ENCODE assay signal across 17 cellular contexts in genomic region chr12:46265102-46265501, GRCh38. TPM values are rescaled to one million over a fixed set of nuclear protein-coding genes. Genes with fewer than 3 reads are reported as not detected.
DNase-seq lines count a peak whose midpoint lies in the region; ATAC-seq, FAIRE-seq and TF ChIP-seq lines count a peak whose summit lies in the region.
"Had no signal": no experiment of that assay in that cellular context is flagged by ENCODE, and none has a peak within 500 bp of the region (broad histone marks: within the 10 kb centered on the region; RNA-seq: fewer than 3 reads in every experiment).

No MANE protein-coding gene starts in this region.

- H3K27ac ChIP-seq in cardiac muscle cell (peak overlapping the region; percentile 92), MM.1S (ENCODE audit: low read length) (no peak overlapping the region), esophagus muscularis mucosa (replicated peaks in 1 of 4) (peak overlapping the region; percentile 91 to 94 (median 93)), smooth muscle cell (ENCODE audit: low read depth) (peak overlapping the region; percentile 81), pancreas (no peak overlapping the region)

- no peak overlapping the region for H3K4me3 ChIP-seq in cardiac muscle cell
- no peak overlapping the region for H3K4me3 ChIP-seq in MM.1S (ENCODE audit: low read length)
- H3K4me3 ChIP-seq in esophagus muscularis mucosa, result peak overlapping the region; percentile 59 to 86 (median 68)
- H3K4me3 ChIP-seq in smooth muscle cell, result peak overlapping the region; percentile 80
- H3K4me3 ChIP-seq in pancreas, result no peak overlapping the region

- H3K79me2 ChIP-seq in MM.1S (ENCODE audit: low read length), result peaks cover 85% of the 10 kb centered on the region
- H3K79me2 ChIP-seq in smooth muscle cell (ENCODE audit: low read depth), result peaks cover 82% of the 10 kb centered on the region

- H3K4me1 ChIP-seq in cardiac muscle cell (ENCODE audit: low read depth) (peaks cover 64% of the 10 kb centered on the region), MM.1S (ENCODE audit: low read length) (peaks cover 22% of the 10 kb centered on the region), esophagus muscularis mucosa (peaks cover 43 to 92% (median 77%) of the 10 kb centered on the region in 4 donors), smooth muscle cell (ENCODE audit: low read depth) (peaks cover 68% of the 10 kb centered on the region), pancreas (peaks cover 6 to 21% (median 12%) of the 10 kb centered on the region in 3 donors)

- no peak for TF ChIP-seq EP300 in esophagus muscularis mucosa (IDR thresholded peaks at IDR 0.05)

- H3K9me3 ChIP-seq in cardiac muscle cell (ENCODE audit: low read depth) (no peaks in the 10 kb centered on the region), MM.1S (replicated peaks; ENCODE audit: insufficient read depth, low read length) (no peaks in the 10 kb centered on the region), esophagus muscularis mucosa (no peaks in the 10 kb centered on the region), smooth muscle cell (replicated peaks; ENCODE audit: low read depth) (no peaks in the 10 kb centered on the region), pancreas (no peaks in the 10 kb centered on the region)

- H3K9me2 ChIP-seq in MM.1S (replicated peaks; ENCODE audit: insufficient read depth, low read length), result no peaks in the 10 kb centered on the region

- no peak for TF ChIP-seq CTCF in cardiac muscle cell (IDR thresholded peaks at IDR 0.05; ENCODE audit: low read depth, low read length)
- no peak for TF ChIP-seq CTCF in MM.1S (IDR thresholded peaks at IDR 0.05; ENCODE audit: low read length)
- TF ChIP-seq CTCF in esophagus muscularis mucosa (IDR thresholded peaks at IDR 0.05), result no peak
- no peak for TF ChIP-seq CTCF in smooth muscle cell (IDR thresholded peaks at IDR 0.05; ENCODE audit: borderline replicate concordance, insufficient read depth, poor library complexity, severe bottlenecking)
- no peak for TF ChIP-seq CTCF in pancreas (IDR thresholded peaks at IDR 0.05)
- TF ChIP-seq CTCF in D721Med (IDR thresholded peaks at IDR 0.05; ENCODE audit: insufficient read depth, missing control alignments), result no peak

- H4K20me1 ChIP-seq in MM.1S (ENCODE audit: insufficient read depth, low read length) (peaks cover 25% of the 10 kb centered on the region), smooth muscle cell (ENCODE audit: low read depth) (peaks cover 44% of the 10 kb centered on the region)

- no peaks in the 10 kb centered on the region for H3K36me3 ChIP-seq in cardiac muscle cell
- H3K36me3 ChIP-seq in MM.1S (replicated peaks; ENCODE audit: insufficient read depth, low read length), result no peaks in the 10 kb centered on the region
- no peaks in the 10 kb centered on the region for H3K36me3 ChIP-seq in esophagus muscularis mucosa
- no peaks in the 10 kb centered on the region for H3K36me3 ChIP-seq in smooth muscle cell (ENCODE audit: low read depth)
- H3K36me3 ChIP-seq in pancreas, result no peaks in the 10 kb centered on the region

- no peak for FAIRE-seq in pancreas (lab: Jason Lieb, UNC)
- no peak for FAIRE-seq in D721Med (lab: Jason Lieb, UNC)
- FAIRE-seq: A204.1 had no signal

- H3K27me3 ChIP-seq in cardiac muscle cell (no peaks in the 10 kb centered on the region), MM.1S (replicated peaks; ENCODE audit: insufficient read depth, low read length) (no peaks in the 10 kb centered on the region), esophagus muscularis mucosa (no peaks in the 10 kb centered on the region), smooth muscle cell (ENCODE audit: low read depth) (no peaks in the 10 kb centered on the region), pancreas (no peaks in the 10 kb centered on the region)

- DNase-seq in cardiac muscle cell (ENCODE audit: low read depth in 1 of 2, low spot score in 1 of 2), result no peak
- no peak for DNase-seq in Right ventricle myocardium inferior (ENCODE audit: missing footprints)
- no peak for DNase-seq in MM.1S
- no peak for DNase-seq in esophagus muscularis mucosa (ENCODE audit: extremely low spot score)
- no peak for DNase-seq in smooth muscle cell (lab: John Stamatoyannopoulos, UW; ENCODE audit: unreplicated experiment)
- no peak for DNase-seq in pancreas
- DNase-seq in D721Med (ENCODE audit: insufficient read length, low spot score), result no peak
- DNase-seq: activated CD4-positive, CD25-positive, alpha-beta regulatory T cell treated with anti-CD3 and anti-CD28 coated beads, Interleukin-2, amount 50 U/mL, for 72 hours; activated CD8-positive, alpha-beta memory T cell treated with anti-CD3 and anti-CD28 coated beads, Interleukin-2, amount 50 U/mL, for 4 hours; cerebellar nuclear complex; NCI-H1436 treated with DMSO at 0.1 percent for 48 hours; NCI-H446; nucleus accumbens; OCI-M1 had no signal

- peak overlapping the region; percentile 93; the same call in 1 of the 2 replicates for H3K4me2 ChIP-seq in MM.1S (ENCODE audit: low read depth, low read length)
- H3K4me2 ChIP-seq in smooth muscle cell, result peak overlapping the region; percentile 90

- peaks cover 10% of the 10 kb centered on the region; the same call in 1 of the 2 replicates for H3F3A ChIP-seq in MM.1S (ENCODE audit: insufficient read depth, low read length)
- peaks cover 15% of the 10 kb centered on the region for H3F3A ChIP-seq in smooth muscle cell (ENCODE audit: low read depth)

- TF ChIP-seq POLR2A in esophagus muscularis mucosa (IDR thresholded peaks at IDR 0.05; ENCODE audit: low read depth), result no peak

- H3K9ac ChIP-seq in MM.1S (ENCODE audit: low read length), result no peak overlapping the region
- no peak overlapping the region for H3K9ac ChIP-seq in smooth muscle cell (ENCODE audit: low read depth)

- H2AFZ ChIP-seq in MM.1S (ENCODE audit: low read length), result no peak overlapping the region
- no peak overlapping the region for H2AFZ ChIP-seq in smooth muscle cell (ENCODE audit: low read depth)

- intact Hi-C loops in Right ventricle myocardium inferior (cut with DNase I), result loop anchor here (1.0 to 5.0 kb wide), 2 partner anchors 55 to 102 kb away; no protein-coding TSS in a partner anchor
- intact Hi-C loops in esophagus muscularis mucosa (cut with DNase I), result loop anchor here (5.0 kb wide), 1 partner anchor 58 kb away; no protein-coding TSS in a partner anchor
- intact Hi-C loops in pancreas (cut with DNase I), result no loop called here

- ATAC-seq in Right ventricle myocardium inferior, result no peak
- ATAC-seq in pancreas, result no peak
- no peak for ATAC-seq in GM18907 (IDR thresholded peaks at IDR 0.05; ENCODE audit: unreplicated experiment)
- ATAC-seq: stimulated activated naive CD8-positive, alpha-beta T cell treated with anti-CD3 and anti-CD28 coated beads, Interleukin-15, amount 100 ng/mL, for 72 hours had no signal

RNA-seq across cellular contexts. Expression of gene SLC38A1, which starts 3.7 kb away (rescaled TPM):
- total RNA-seq in cardiac muscle cell, result 50.8 and 59.6 TPM in 2 replicates
- 54.3 and 62.2 TPM in 2 replicates for polyA plus RNA-seq in cardiac muscle cell
- total RNA-seq in Right ventricle myocardium inferior, result 140 TPM
- total RNA-seq in esophagus muscularis mucosa, result 100 to 1,000 TPM; 173 to 200 (median 193) TPM
- total RNA-seq in smooth muscle cell, result 64.4 and 85.8 TPM in 2 replicates
- polyA plus RNA-seq in smooth muscle cell, result 23.5 and 38.5 TPM in 2 replicates
- total RNA-seq in pancreas, result 10 to 100 TPM; 19.8 to 78.8 (median 28.6) TPM
- polyA plus RNA-seq in pancreas, result 1 to 10 TPM; 5.7 to 6.7 TPM

Comparison
In these comparisons a context has a peak if more than half of its experiments do, and no peak if none do; other contexts are left out.
1. H3K27ac ChIP-seq: peak in cardiac muscle cell (single experiment), esophagus muscularis mucosa (4 of 4) and smooth muscle cell (single experiment); none in MM.1S (single experiment) and pancreas (0 of 4).
2. H3K4me3 ChIP-seq: peak in esophagus muscularis mucosa (4 of 4) and smooth muscle cell (single experiment); none in cardiac muscle cell (single experiment), MM.1S (single experiment) and pancreas (0 of 4).
3. intact Hi-C loops: an anchor here in Right ventricle myocardium inferior (1.0 to 5.0 kb wide) and esophagus muscularis mucosa (5.0 kb wide); none called in pancreas.